8 cellular contexts compared by ENCODE assay signal in the genomic region with DNA sequence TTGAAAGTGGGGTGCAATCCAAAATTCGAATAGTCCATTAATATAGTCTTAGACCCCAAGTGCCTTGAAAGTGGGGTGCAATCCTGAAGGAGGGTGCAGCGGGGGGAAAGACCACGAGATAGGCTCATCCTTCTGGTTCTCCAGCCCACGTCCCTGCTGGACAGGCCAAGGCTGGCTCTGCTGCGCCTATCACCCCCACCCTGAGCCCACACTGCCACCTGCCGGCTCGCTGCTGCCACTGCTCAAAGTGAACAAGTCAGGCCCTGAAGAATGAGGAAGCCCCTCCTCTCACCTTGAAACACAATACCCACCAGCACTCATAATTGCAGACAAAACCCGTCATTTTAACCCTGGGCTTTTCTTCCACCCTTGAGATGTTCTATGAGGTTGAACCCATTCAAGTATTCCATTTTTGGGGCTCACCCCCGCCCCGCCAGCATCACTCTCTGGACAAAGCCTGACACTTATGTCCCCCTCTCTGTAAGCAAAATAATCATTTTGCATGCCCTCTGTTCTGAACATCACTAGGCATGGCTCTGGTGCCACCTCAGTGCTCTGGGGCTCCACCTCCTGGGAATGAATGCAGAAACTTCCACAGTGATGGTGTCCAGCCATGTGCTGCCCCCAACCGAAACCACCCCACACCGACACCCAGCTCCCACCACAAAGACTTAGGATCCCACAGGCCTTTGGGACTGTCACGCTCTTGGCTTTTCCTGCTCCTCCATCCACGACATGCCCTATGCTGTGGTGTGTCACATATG. TPM values are rescaled to one million over a fixed set of nuclear protein-coding genes. Genes with fewer than 3 reads are reported as not detected.
DNase-seq lines count a peak whose midpoint lies in the region; ATAC-seq, FAIRE-seq and TF ChIP-seq lines count a peak whose summit lies in the region.

No MANE protein-coding gene starts in this region.

- no peaks in the 10 kb centered on the region for H3K9me3 Mint-ChIP-seq in CD8-positive, alpha-beta memory T cell

- H3K27ac Mint-ChIP-seq in CD8-positive, alpha-beta memory T cell: peak overlapping the region in 6 of 8 donors; percentile 8 to 95 (median 52)

- no peaks in the 10 kb centered on the region for H4K20me1 ChIP-seq in KMS-11 (ENCODE audit: insufficient read depth)

- H3K36me3 ChIP-seq in CD8-positive, alpha-beta memory T cell (ENCODE audit: insufficient read depth, low read length): no peaks in the 10 kb centered on the region
- H3K36me3 ChIP-seq in KMS-11 (ENCODE audit: insufficient read depth) (no peaks in the 10 kb centered on the region), SJCRH30 (no peaks in the 10 kb centered on the region), pancreas (no peaks in the 10 kb centered on the region), transverse colon (no peaks in the 10 kb centered on the region)

- H3K79me2 ChIP-seq in KMS-11 (ENCODE audit: insufficient read depth, low read depth): no peaks in the 10 kb centered on the region

- no peak overlapping the region for H3K4me3 Mint-ChIP-seq in CD8-positive, alpha-beta memory T cell

- TF ChIP-seq EP300 in transverse colon (IDR thresholded peaks at IDR 0.05; ENCODE audit: low read depth): no peak

- peak; percentile 60 to 81 (median 65) for DNase-seq in CD8-positive, alpha-beta memory T cell
- DNase-seq in SJCRH30 (peak; percentile 85 to 93), activated gamma-delta T cell (lab: John Stamatoyannopoulos, UW) (peak; percentile 42), frontal cortex (ENCODE audit: low spot score in 2 of 2) (peak; percentile 57 to 79), pancreas (peak; percentile 61 to 92 (median 80)), transverse colon (peak; percentile 78)

- POLR2A ChIA-PET in CD8-positive, alpha-beta memory T cell (lab: Charles Lee): no interaction called here

- ATAC-seq in GM19452 (IDR thresholded peaks at IDR 0.05; ENCODE audit: unreplicated experiment) (peak; percentile 58), pancreas (peak; percentile 78 to 88 (median 86))

- WGBS in pancreas, 2 donors: 34 to 36% methylated on average over 14 of the region's 14 CpGs
- 40 to 64% methylated on average over 4 to 14 of the region's 14 CpGs for WGBS in transverse colon (ENCODE audit: low coverage in 1 of 2), 2 donors

- H3K4me2 ChIP-seq in KMS-11: peak overlapping the region; percentile 74

- no peaks in the 10 kb centered on the region for H3K27me3 ChIP-seq in CD8-positive, alpha-beta memory T cell (ENCODE audit: insufficient read depth, low read length, poor library complexity, severe bottlenecking)
- H3K27me3 ChIP-seq in KMS-11 (ENCODE audit: insufficient read depth, low read depth): no peaks in the 10 kb centered on the region
- H3K27me3 ChIP-seq in SJCRH30: no peaks in the 10 kb centered on the region
- no peaks in the 10 kb centered on the region for H3K27me3 ChIP-seq in pancreas
- no peaks in the 10 kb centered on the region for H3K27me3 ChIP-seq in transverse colon

- peak overlapping the region; percentile 13; the same call in 1 of the 2 replicates for H3K9ac ChIP-seq in KMS-11

- TF ChIP-seq CTCF in KMS-11 (conservative IDR thresholded peaks at IDR 0.05; ENCODE audit: low read depth, low read length): peak; percentile 93
- peak; percentile 81 to 89 (median 88) for TF ChIP-seq CTCF in pancreas (IDR thresholded peaks at IDR 0.05)
- TF ChIP-seq CTCF in transverse colon (IDR thresholded peaks at IDR 0.05): peak; percentile 86 to 94 (median 92)

- TF ChIP-seq POLR2A in transverse colon (IDR thresholded peaks at IDR 0.05): no peak

- peaks cover 11 to 23% (median 14%) of the 10 kb centered on the region in 3 donors for H3K4me1 Mint-ChIP-seq in CD8-positive, alpha-beta memory T cell

- no peak overlapping the region for H3K4me3 ChIP-seq in CD8-positive, alpha-beta memory T cell (ENCODE audit: low read length)
- H3K4me3 ChIP-seq in KMS-11 (IDR thresholded peaks at IDR 0.05; ENCODE audit: insufficient read depth, low read depth, low read length) (no peak overlapping the region), SJCRH30 (no peak overlapping the region), pancreas (no peak overlapping the region), transverse colon (no peak overlapping the region)

- CTCF ChIA-PET in CD8-positive, alpha-beta memory T cell (lab: Charles Lee): interaction anchor here (1.0 to 2.1 kb wide), 2 partner anchors 87 to 105 kb away, joined by 3 to 11 read pairs; no protein-coding TSS in a partner anchor

- in situ Hi-C loops in transverse colon (cut with MboI; ENCODE audit: low pct_ligation_motif_present in 1 of 4, low pct_unique_long_range_greater_than_20kb in 1 of 4, low sequenced_read_pairs in 3 of 4): loop anchor here in 2 of 4 donors (10.0 to 25.0 kb wide), 2 partner anchors 79 to 103 kb away; partner anchors contain the start of gene CMTM2 (in 2 of the 2)

- H3K9me3 ChIP-seq in CD8-positive, alpha-beta memory T cell (ENCODE audit: low read length): no peaks in the 10 kb centered on the region
- H3K9me3 ChIP-seq in SJCRH30 (replicated peaks) (no peaks in the 10 kb centered on the region), pancreas (no peaks in the 10 kb centered on the region), transverse colon (no peaks in the 10 kb centered on the region)

- no peak overlapping the region for H3K27ac ChIP-seq in CD8-positive, alpha-beta memory T cell (ENCODE audit: low read depth, low read length)
- H3K27ac ChIP-seq in KMS-11 (peak overlapping the region; percentile 27; the same call in 1 of the 2 replicates), SJCRH30 (no peak overlapping the region), pancreas (no peak overlapping the region), transverse colon (no peak overlapping the region)

- no peaks in the 10 kb centered on the region for H3K36me3 Mint-ChIP-seq in CD8-positive, alpha-beta memory T cell

- peaks cover 10% of the 10 kb centered on the region for H3K4me1 ChIP-seq in CD8-positive, alpha-beta memory T cell (ENCODE audit: insufficient read depth, low read length)
- peaks cover 25% of the 10 kb centered on the region for H3K4me1 ChIP-seq in KMS-11 (ENCODE audit: low read depth, poor library complexity, severe bottlenecking)
- peaks cover 22% of the 10 kb centered on the region for H3K4me1 ChIP-seq in SJCRH30
- no peaks in the 10 kb centered on the region for H3K4me1 ChIP-seq in pancreas
- peaks cover 0 to 11% (median 8%) of the 10 kb centered on the region in 4 donors for H3K4me1 ChIP-seq in transverse colon

- peak overlapping the region; percentile 66 for H2AFZ ChIP-seq in KMS-11 (ENCODE audit: low read depth)

- intact Hi-C loops in pancreas (cut with DNase I) (loop anchor here in 1 of 3 donors (5.0 kb wide), 1 partner anchor 77 kb away; no protein-coding TSS in a partner anchor), transverse colon (cut with DNase I; ENCODE audit: low total_unique reads) (no loop called here)

- no peak for FAIRE-seq in frontal cortex (lab: Jason Lieb, UNC)
- no peak for FAIRE-seq in pancreas (lab: Jason Lieb, UNC)

- no peaks in the 10 kb centered on the region for H3K27me3 Mint-ChIP-seq in CD8-positive, alpha-beta memory T cell

RNA-seq across cellular contexts. Expression of gene BEAN1, which starts 56.8 kb away (rescaled TPM):
- total RNA-seq in CD8-positive, alpha-beta memory T cell: not detected
- polyA plus RNA-seq in CD8-positive, alpha-beta memory T cell: 0.09 TPM
- 0.84 and 0.87 TPM in 2 replicates for total RNA-seq in SJCRH30 (2014; rRNA removed; shearing (Covaris generic))
- 4.5 TPM for total RNA-seq in frontal cortex
- under 1 TPM in 1 of 6 donors, not detected in 5; 0.41 TPM for total RNA-seq in pancreas
- under 1 TPM; 0.08 to 0.14 TPM for polyA plus RNA-seq in pancreas
- under 1 TPM in 1 of 4 donors, not detected in 3; 0.40 TPM for total RNA-seq in transverse colon
